14 cellular contexts compared by ENCODE assay signal in genomic region chr14:101469382-101470251, GRCh38.
"Had no signal": no experiment of that assay in that cellular context is flagged by ENCODE, and none has a peak within 500 bp of the region (broad histone marks: within the 10 kb centered on the region; RNA-seq: fewer than 3 reads in every experiment).

No MANE protein-coding gene starts in this region.

- H3K27me3 ChIP-seq: transverse colon had no signal

- H3K9me3 ChIP-seq: gastroesophageal sphincter, transverse colon had no signal

- H3K79me2 ChIP-seq: parathyroid adenoma had no signal

- H3K27ac ChIP-seq: epithelial cell of prostate, gastroesophageal sphincter, parathyroid adenoma, transverse colon had no signal

- H3K9ac ChIP-seq: parathyroid adenoma had no signal

- FAIRE-seq: small intestine had no signal

- ATAC-seq: activated T-cell treated with anti-CD3 and anti-CD28 coated beads, Interleukin-2, amount 50 U/mL, for 72 hours; gastroesophageal sphincter; SK-N-SH treated with all-trans-retinoic acid at 6 μM for 48 hours; stimulated activated memory B cell treated with anti-CD40 and anti-IgM and Interleukin-4, amounts not matched to agents 10 μg/mL and 1 μg/mL and 100 μg/mL, for 72 hours; WTC11 had no signal

- H3K36me3 ChIP-seq: gastroesophageal sphincter, transverse colon had no signal

- H3K4me3 ChIP-seq: gastroesophageal sphincter, transverse colon had no signal

- DNase-seq: activated CD4-positive, alpha-beta T cell treated with anti-CD3 and anti-CD28 coated beads, Interleukin-2, amount 50 U/mL, for 1 hour; activated naive CD4-positive, alpha-beta T cell treated with Interleukin-2 at 50 U/mL for 16 hours; activated T-cell treated with anti-CD3 and anti-CD28 coated beads, Interleukin-2, amount 50 U/mL, for 72 hours; caudate nucleus; cortex of kidney; effector memory CD4-positive, alpha-beta T cell; small intestine; transverse colon had no signal

- H2AFZ ChIP-seq: parathyroid adenoma had no signal

- H3K4me1 ChIP-seq: gastroesophageal sphincter, parathyroid adenoma, transverse colon had no signal
